In genomic region chr6:53357576-53358343, GRCh38 we compare ENCODE assay signal across 11 cellular contexts. TPM values are rescaled to one million over a fixed set of nuclear protein-coding genes. Genes with fewer than 3 reads are reported as not detected.
DNase-seq lines count a peak whose midpoint lies in the region; ATAC-seq, FAIRE-seq and TF ChIP-seq lines count a peak whose summit lies in the region.
"Had no signal": no experiment of that assay in that cellular context is flagged by ENCODE, and none has a peak within 500 bp of the region (broad histone marks: within the 10 kb centered on the region; RNA-seq: fewer than 3 reads in every experiment).

No MANE protein-coding gene starts in this region.

- H4K20me1 ChIP-seq in Loucy (ENCODE audit: insufficient read depth, low read length, poor library complexity, severe bottlenecking) (no peaks in the 10 kb centered on the region), K562 (replicated peaks; ENCODE audit: control insufficient read depth, insufficient read depth, low read length) (no peaks in the 10 kb centered on the region), neural progenitor cell (ENCODE audit: low read depth) (no peaks in the 10 kb centered on the region)

- peak overlapping the region; percentile 90 to 94 (median 92) for H3K4me3 Mint-ChIP-seq in CD4-positive, CD25-positive, alpha-beta regulatory T cell
- H3K4me3 Mint-ChIP-seq in neural progenitor cell = peak overlapping the region; percentile 63

- H3K9me2 ChIP-seq in Loucy (replicated peaks; ENCODE audit: low read depth, low read length) = no peaks in the 10 kb centered on the region

- peak overlapping the region; percentile 92 to 99 (median 99) for H3K27ac Mint-ChIP-seq in CD4-positive, CD25-positive, alpha-beta regulatory T cell
- peak overlapping the region; percentile 98 for H3K27ac Mint-ChIP-seq in neural progenitor cell

- no peak for TF ChIP-seq EP300 in K562 (IDR thresholded peaks at IDR 0.05; ENCODE audit: low read length)

- H3K79me2 ChIP-seq in Loucy (ENCODE audit: insufficient read depth, low read length) (peaks cover 24% of the 10 kb centered on the region; the same call in 1 of the 2 replicates), K562 (ENCODE audit: control insufficient read depth, insufficient read depth, low read length) (peaks cover 8% of the 10 kb centered on the region; the same call in 2 of the 3 replicates), neural progenitor cell (ENCODE audit: low read depth) (no peaks in the 10 kb centered on the region)

- peak overlapping the region; percentile 100 for H3K9ac ChIP-seq in Loucy (ENCODE audit: low read depth, low read length, poor library complexity, severe bottlenecking)
- H3K9ac ChIP-seq in K562 (ENCODE audit: insufficient read depth in 1 of 2, low read depth in 2 of 2, low read length in 2 of 2) = peak overlapping the region in 1 of 2 experiments; percentile 91; a peak in 2 of 4 replicates
- H3K9ac ChIP-seq in neural progenitor cell = no peak overlapping the region

- no peak for TF ChIP-seq CTCF in Loucy (conservative IDR thresholded peaks at IDR 0.05; ENCODE audit: low read length)
- no peak for TF ChIP-seq CTCF in K562 (IDR thresholded peaks at IDR 0.05 in 2 of 3, conservative IDR thresholded peaks at IDR 0.05 in 1 of 3; ENCODE audit: insufficient read depth in 2 of 3, low read depth in 1 of 3, low read length in 3 of 3)
- no peak for TF ChIP-seq CTCF in neural progenitor cell (IDR thresholded peaks at IDR 0.05)
- TF ChIP-seq CTCF in right atrium auricular region (IDR thresholded peaks at IDR 0.05) = no peak

- 39% methylated on average over 7 of the region's 7 CpGs for WGBS in K562 (ENCODE audit: insufficient coverage, low coverage, missing lambda C conversion rate)

- in situ Hi-C loops in K562 (cut with MboI) = no loop called here

- no peak for TF ChIP-seq RAD21 in K562 (CRISPR knock-in tag; conservative IDR thresholded peaks at IDR 0.05 in 1 of 2, IDR thresholded peaks at IDR 0.05 in 1 of 2)

- H3K4me3 ChIP-seq in CD4-positive, CD25-positive, alpha-beta regulatory T cell (ENCODE audit: low read depth, low read length) = peak overlapping the region; percentile 65
- H3K4me3 ChIP-seq in Loucy (ENCODE audit: low read length, poor library complexity, severe bottlenecking) = peak overlapping the region; percentile 90
- H3K4me3 ChIP-seq in K562 = no peak overlapping the region
- H3K4me3 ChIP-seq in neural progenitor cell = no peak overlapping the region
- no peak overlapping the region for H3K4me3 ChIP-seq in right atrium auricular region

- no peak for DNase-seq in CD4-positive, CD25-positive, alpha-beta regulatory T cell
- DNase-seq in K562 (ENCODE audit: extremely low read depth in 1 of 4, low spot score in 3 of 4) (no peak), neural progenitor cell (ENCODE audit: low spot score) (no peak), right atrium auricular region (ENCODE audit: low spot score) (no peak), RKO (ENCODE audit: low spot score) (no peak)
- DNase-seq: HCEC 1CT, NCI-H2227 treated with DMSO at 0.1 percent for 48 hours had no signal

- no peaks in the 10 kb centered on the region for H3K9me3 ChIP-seq in CD4-positive, CD25-positive, alpha-beta regulatory T cell (ENCODE audit: control insufficient read depth in 2 of 2, low read length in 2 of 2)
- H3K9me3 ChIP-seq in Loucy (ENCODE audit: insufficient read depth, low read depth, low read length) = no peaks in the 10 kb centered on the region
- no peaks in the 10 kb centered on the region for H3K9me3 ChIP-seq in K562 (replicated peaks; ENCODE audit: control insufficient read depth, insufficient read depth, low read depth, low read length)
- H3K9me3 ChIP-seq in neural progenitor cell (ENCODE audit: low read depth) = no peaks in the 10 kb centered on the region
- no peaks in the 10 kb centered on the region for H3K9me3 ChIP-seq in right atrium auricular region

- peaks cover 40% of the 10 kb centered on the region for H3K4me1 ChIP-seq in CD4-positive, CD25-positive, alpha-beta regulatory T cell (ENCODE audit: control insufficient read depth, insufficient read depth, low read length, poor library complexity, severe bottlenecking)
- H3K4me1 ChIP-seq in Loucy (ENCODE audit: insufficient read depth, low read length, poor library complexity, severe bottlenecking) = peaks cover 48% of the 10 kb centered on the region
- H3K4me1 ChIP-seq in K562 (replicated peaks in 1 of 2; ENCODE audit: control insufficient read depth in 2 of 2, insufficient read depth in 2 of 2, low read length in 2 of 2) = peaks cover 17 to 36% of the 10 kb centered on the region in 2 experiments
- peaks cover 24% of the 10 kb centered on the region for H3K4me1 ChIP-seq in neural progenitor cell
- peaks cover 0 to 8% of the 10 kb centered on the region in 2 donors for H3K4me1 ChIP-seq in right atrium auricular region

- CTCF ChIA-PET in K562 (lab: Yijun Ruan, JAX; ENCODE audit: low intra/inter-chr PET ratio) = no interaction called here

- no peak overlapping the region for H2AFZ ChIP-seq in Loucy (ENCODE audit: low read length)
- peak overlapping the region; percentile 81 for H2AFZ ChIP-seq in K562 (ENCODE audit: low read depth, low read length)
- no peak overlapping the region for H2AFZ ChIP-seq in neural progenitor cell (replicated peaks)

- H3K4me2 ChIP-seq in Loucy (ENCODE audit: low read depth, low read length, poor library complexity, severe bottlenecking) (peak overlapping the region; percentile 88), K562 (ENCODE audit: insufficient read depth, low read length) (peak overlapping the region; percentile 77), neural progenitor cell (peak overlapping the region; percentile 88)

- BruUV-seq in K562 (replicated peaks; lab: Mats Ljungman, UMichigan) = no TSS peak

- POLR2A ChIA-PET in K562 (lab: Yijun Ruan, JAX) = interaction anchor here (1.9 kb wide), 1 partner anchor 10 kb away, joined by 10 read pairs; the partner anchor contains the start of gene ELOVL5

- H3F3A ChIP-seq in Loucy (ENCODE audit: low read depth) (peaks cover 14% of the 10 kb centered on the region), neural progenitor cell (ENCODE audit: low read depth) (peaks cover 24% of the 10 kb centered on the region)

- no peak for TF ChIP-seq POLR2A in K562 (conservative IDR thresholded peaks at IDR 0.05)

- FAIRE-seq in K562 (lab: Jason Lieb, UNC) = peak; percentile 29

- no peaks in the 10 kb centered on the region for H3K27me3 Mint-ChIP-seq in CD4-positive, CD25-positive, alpha-beta regulatory T cell
- peaks cover 5% of the 10 kb centered on the region for H3K27me3 Mint-ChIP-seq in neural progenitor cell (ENCODE audit: insufficient read depth, low read depth)

- intact Hi-C loops in K562 (cut with micrococcal nuclease) = loop anchor here (2.0 to 10.0 kb wide), 2 partner anchors 43 to 187 kb away; partner anchors contain the start of gene GCLC

- peaks cover 25 to 53% (median 34%) of the 10 kb centered on the region in 4 donors for H3K4me1 Mint-ChIP-seq in CD4-positive, CD25-positive, alpha-beta regulatory T cell
- H3K4me1 Mint-ChIP-seq in neural progenitor cell = peaks cover 43% of the 10 kb centered on the region

- peak overlapping the region; percentile 97 for H3K27ac ChIP-seq in CD4-positive, CD25-positive, alpha-beta regulatory T cell (ENCODE audit: insufficient read depth, low read length, poor library complexity, severe bottlenecking)
- H3K27ac ChIP-seq in K562 (ENCODE audit: extremely low read depth, low read depth, low read length) (peak overlapping the region; percentile 99), neural progenitor cell (no peak overlapping the region), right atrium auricular region (peak overlapping the region in 1 of 2 donors; percentile 92)

- no peak for ATAC-seq in CD4-positive, CD25-positive, alpha-beta regulatory T cell (ENCODE audit: low read depth in 2 of 2)
- no peak for ATAC-seq in K562
- no peak for ATAC-seq in GM21576 (IDR thresholded peaks at IDR 0.05; ENCODE audit: unreplicated experiment)
- no peak for ATAC-seq in HG03039 (IDR thresholded peaks at IDR 0.05; ENCODE audit: unreplicated experiment)
- ATAC-seq: Right ventricle myocardium inferior had no signal

- H3K27me3 ChIP-seq in CD4-positive, CD25-positive, alpha-beta regulatory T cell (ENCODE audit: control insufficient read depth, insufficient read depth, low read length) = no peaks in the 10 kb centered on the region
- H3K27me3 ChIP-seq in Loucy (ENCODE audit: insufficient read depth, low read length, poor library complexity, severe bottlenecking) = no peaks in the 10 kb centered on the region
- no peaks in the 10 kb centered on the region for H3K27me3 ChIP-seq in K562 (ENCODE audit: control insufficient read depth in 2 of 2, insufficient read depth in 2 of 2, low read length in 2 of 2)
- peaks cover 21% of the 10 kb centered on the region for H3K27me3 ChIP-seq in neural progenitor cell
- H3K27me3 ChIP-seq in right atrium auricular region = no peaks in the 10 kb centered on the region

- no peaks in the 10 kb centered on the region for H3K9me3 Mint-ChIP-seq in CD4-positive, CD25-positive, alpha-beta regulatory T cell
- H3K9me3 Mint-ChIP-seq in neural progenitor cell = peaks cover 8% of the 10 kb centered on the region

- H3K36me3 ChIP-seq in CD4-positive, CD25-positive, alpha-beta regulatory T cell (ENCODE audit: control insufficient read depth, insufficient read depth, low read length) = no peaks in the 10 kb centered on the region
- no peaks in the 10 kb centered on the region for H3K36me3 ChIP-seq in Loucy (ENCODE audit: insufficient read depth, low read length)
- no peaks in the 10 kb centered on the region for H3K36me3 ChIP-seq in K562 (ENCODE audit: control insufficient read depth, insufficient read depth, low read length)
- no peaks in the 10 kb centered on the region for H3K36me3 ChIP-seq in neural progenitor cell
- no peaks in the 10 kb centered on the region for H3K36me3 ChIP-seq in right atrium auricular region

- H3K9me1 ChIP-seq in K562 (ENCODE audit: control insufficient read depth, insufficient read depth, low read length) = peaks cover 7% of the 10 kb centered on the region

- no peaks in the 10 kb centered on the region for H3K36me3 Mint-ChIP-seq in CD4-positive, CD25-positive, alpha-beta regulatory T cell
- no peaks in the 10 kb centered on the region for H3K36me3 Mint-ChIP-seq in neural progenitor cell

RNA-seq across cellular contexts. Expression of gene ELOVL5, which starts 9.0 kb away (rescaled TPM):
- 201 TPM for total RNA-seq in CD4-positive, CD25-positive, alpha-beta regulatory T cell
- 100 to 1,000 TPM; 139 to 175 (median 154) TPM for polyA plus RNA-seq in CD4-positive, CD25-positive, alpha-beta regulatory T cell
- 254 and 349 TPM in 2 replicates for total RNA-seq in K562 (2011; cell fraction: chromatin; rRNA removed; ENCODE audit: low replicate concordance)
- 242 and 277 TPM in 2 replicates for total RNA-seq in K562 (2011; cell fraction: nucleolus; rRNA removed)
- 310 and 344 TPM in 2 replicates for total RNA-seq in K562 (2011; cell fraction: nucleoplasm; rRNA removed)
- total RNA-seq in K562 (2014; rRNA removed) (70.6 and 80.6 TPM in 2 replicates), K562 (2014; rRNA removed; fragmentation: Illumina TruSeq; extraction: Trizol) (131 and 151 TPM in 2 replicates), K562 (2015; rRNA removed; fragmentation: Illumina TruSeq; extraction: Trizol) (122 and 132 TPM in 2 replicates), K562 (2021) (134 and 151 TPM in 2 replicates), neural progenitor cell (ENCODE audit: low replicate concordance) (137 and 185 TPM in 2 replicates), right atrium auricular region (10 to 100 TPM; 31.2 to 34.9 TPM)
- polyA plus RNA-seq in K562 (2011; rRNA removed) (245 TPM in 2 replicates), K562 (2014; fragmentation: Illumina TruSeq; extraction: Trizol) (150 and 172 TPM in 2 replicates), K562 (2014; fragmentation: Nextera tagmentation; extraction: Ambion mirVana) (100 to 1,000 TPM; 124 to 148 TPM), K562 (2014; rRNA removed) (107 and 109 TPM in 2 replicates)
- polyA plus RNA-seq in K562 (2011; cell fraction: cytosol; rRNA removed) = 106 and 186 TPM in 2 replicates
- 434 and 508 TPM in 2 replicates for polyA plus RNA-seq in K562 (2011; cell fraction: nucleus; rRNA removed)
- polyA plus RNA-seq in K562 (2012) = 143 and 177 TPM in 2 replicates
- 294 and 362 TPM in 2 replicates for polyA minus RNA-seq in K562 (2011; rRNA and poly(A)+ RNA removed)
- polyA minus RNA-seq in K562 (2011; cell fraction: cytosol; rRNA and poly(A)+ RNA removed) = 132 and 149 TPM in 2 replicates
- 163 and 262 TPM in 2 replicates for polyA minus RNA-seq in K562 (2011; cell fraction: nucleus; rRNA and poly(A)+ RNA removed)

Comparison
In these comparisons a context has a peak if more than half of its experiments do, and no peak if none do; other contexts are left out.
1. H3K4me3 ChIP-seq: peak in CD4-positive, CD25-positive, alpha-beta regulatory T cell (single experiment) and Loucy (single experiment); none in K562 (single experiment), neural progenitor cell (single experiment) and right atrium auricular region (0 of 2).
2. Peak in every context shown above with its lines, with median percentiles within 50 percentile points of each other: H3K4me2 ChIP-seq.